Comparison of ENCODE assay signal across 8 cellular contexts in genomic region chr17:40442392-40443195, GRCh38. TPM values are rescaled to one million over a fixed set of nuclear protein-coding genes. Genes with fewer than 3 reads are reported as not detected.
DNase-seq lines count a peak whose midpoint lies in the region; ATAC-seq and TF ChIP-seq lines count a peak whose summit lies in the region.

No MANE protein-coding gene starts in this region.

- no peak for TF ChIP-seq CTCF in BJ (IDR thresholded peaks at IDR 0.05; ENCODE audit: insufficient read depth, low read depth, low read length)
- TF ChIP-seq CTCF in GM13976 (IDR thresholded peaks at IDR 0.05; ENCODE audit: borderline replicate concordance, control extremely low read depth, extremely low read depth, insufficient read depth, missing control alignments): no peak

- CTCF ChIA-PET in BJ (lab: Yijun Ruan, JAX): interaction anchor here (0.8 to 8.8 kb wide), 11 partner anchors 9 to 1223 kb away, joined by 3 to 113 read pairs (median 5); partner anchors contain the start of gene TOP2A

- peak overlapping the region; percentile 77 for H3K9ac ChIP-seq in mucosa of stomach (ENCODE audit: low read length)

- peak overlapping the region; percentile 95 for H3K4me3 ChIP-seq in BJ (ENCODE audit: low read depth, low read length)
- H3K4me3 ChIP-seq in effector memory CD4-positive, alpha-beta T cell (ENCODE audit: insufficient read depth, low read depth, low read length, poor library complexity, severe bottlenecking): peak overlapping the region; percentile 61
- H3K4me3 ChIP-seq in mucosa of stomach (ENCODE audit: low read length): peak overlapping the region; percentile 43

- no peak for ATAC-seq in HG02763 (IDR thresholded peaks at IDR 0.05; ENCODE audit: unreplicated experiment)
- no peak for ATAC-seq in HG03139 (IDR thresholded peaks at IDR 0.05; ENCODE audit: unreplicated experiment)

- H3K27me3 ChIP-seq in BJ (ENCODE audit: control insufficient read depth, insufficient read depth, low read length) (no peaks in the 10 kb centered on the region), mucosa of stomach (ENCODE audit: control insufficient read depth, insufficient read depth, low read length) (no peaks in the 10 kb centered on the region)
- no peaks in the 10 kb centered on the region for H3K27me3 ChIP-seq in effector memory CD4-positive, alpha-beta T cell (replicated peaks; ENCODE audit: control insufficient read depth, insufficient read depth, low read length, poor library complexity, severe bottlenecking)

- POLR2A ChIA-PET in BJ (lab: Charles Lee): interaction anchor here (0.6 to 0.7 kb wide), 3 partner anchors 9 to 1248 kb away, joined by 3 to 4 read pairs (median 4); no protein-coding TSS in a partner anchor

- in situ Hi-C loops in GM13976 (cut with MboI; ENCODE audit: low sequenced_read_pairs, unreplicated experiment): loop anchor here (10.0 kb wide), 2 partner anchors 92 to 172 kb away; no protein-coding TSS in a partner anchor

- no peaks in the 10 kb centered on the region for H3K9me3 ChIP-seq in effector memory CD4-positive, alpha-beta T cell (ENCODE audit: control insufficient read depth, low read length)
- H3K9me3 ChIP-seq in mucosa of stomach (ENCODE audit: control insufficient read depth, low read length): no peaks in the 10 kb centered on the region

- peaks cover 14% of the 10 kb centered on the region for H3K4me1 ChIP-seq in effector memory CD4-positive, alpha-beta T cell (ENCODE audit: control insufficient read depth, insufficient read depth, low read length, poor library complexity, severe bottlenecking)
- peaks cover 36% of the 10 kb centered on the region for H3K4me1 ChIP-seq in mucosa of stomach (ENCODE audit: control insufficient read depth, insufficient read depth, low read length)

- peak overlapping the region; percentile 11 for H3K27ac ChIP-seq in effector memory CD4-positive, alpha-beta T cell (ENCODE audit: insufficient read depth, low read length, poor library complexity, severe bottlenecking)

- H3K36me3 ChIP-seq in BJ (ENCODE audit: control insufficient read depth, insufficient read depth, low read length) (peaks cover 13% of the 10 kb centered on the region), mucosa of stomach (ENCODE audit: control insufficient read depth, insufficient read depth, low read length) (no peaks in the 10 kb centered on the region)
- H3K36me3 ChIP-seq in effector memory CD4-positive, alpha-beta T cell (ENCODE audit: control insufficient read depth, insufficient read depth, low read length): no peaks in the 10 kb centered on the region

- no peak for DNase-seq in BJ (ENCODE audit: low read depth)
- DNase-seq in Kasumi-1 (lab: John Stamatoyannopoulos, UW): peak; percentile 58 to 65
- no peak for DNase-seq in effector memory CD4-positive, alpha-beta T cell
- DNase-seq in GM13976 (ENCODE audit: low spot score): no peak
- DNase-seq in NK-92 treated with Interleukin-12 subunit alpha and Interleukin-12 subunit beta, amount 100 ng/mL, for 24 hours (lab: John Stamatoyannopoulos, UW): no peak

RNA-seq across cellular contexts. Expression of gene IGFBP4, which starts 0.7 kb away (rescaled TPM):
- polyA plus RNA-seq in BJ (2011; rRNA removed): 816 and 1,200 TPM in 2 replicates
- polyA minus RNA-seq in BJ (2011; rRNA and poly(A)+ RNA removed): 926 and 963 TPM in 2 replicates

RNA-seq across cellular contexts. Expression of gene TOP2A, which starts 24.9 kb away (rescaled TPM):
- 31.8 and 69.6 TPM in 2 replicates for polyA plus RNA-seq in BJ (2011; rRNA removed)
- 15.7 and 25.5 TPM in 2 replicates for polyA minus RNA-seq in BJ (2011; rRNA and poly(A)+ RNA removed)

RNA-seq across cellular contexts. Expression of gene TNS4, which starts 58.8 kb away (rescaled TPM):
- polyA plus RNA-seq in BJ (2011; rRNA removed): 0.12 and 0.40 TPM in 2 replicates
- 0.26 and 1.00 TPM in 2 replicates for polyA minus RNA-seq in BJ (2011; rRNA and poly(A)+ RNA removed)

Comparison
In these comparisons a context has a peak if more than half of its experiments do, and no peak if none do; other contexts are left out.
1. DNase-seq: peak in Kasumi-1 (2 of 2); none in BJ (single experiment), effector memory CD4-positive, alpha-beta T cell (0 of 3), GM13976 (single experiment) and NK-92 treated with Interleukin-12 subunit alpha and Interleukin-12 subunit beta, amount 100 ng/mL, for 24 hours (single experiment).
2. H3K4me3 ChIP-seq: peak in every context shown above with its lines; median percentile 95 in BJ; 61 in effector memory CD4-positive, alpha-beta T cell; 43 in mucosa of stomach.